ENCODE assay signal across 2 cellular contexts in genomic region chr1:8002329-8003320, GRCh38.
TF ChIP-seq lines count a peak whose summit lies in the region.

No MANE protein-coding gene starts in this region.

TF ChIP-seq in IMR-90, 13 proteins besides CTCF, POLR2A, EP300 and RAD21:
- TF ChIP-seq RFX5 (IDR thresholded peaks at IDR 0.05; ENCODE audit: low read depth, low read length) (no peak), RCOR1 (IDR thresholded peaks at IDR 0.05; ENCODE audit: insufficient replicate concordance, low read length) (no peak), ELK1 (IDR thresholded peaks at IDR 0.05; ENCODE audit: borderline replicate concordance, low read depth, low read length) (no peak), FOS (IDR thresholded peaks at IDR 0.05; ENCODE audit: low read depth, low read length) (no peak), USF2 (IDR thresholded peaks at IDR 0.05; ENCODE audit: low read depth, low read length) (no peak), NFE2L2 (IDR thresholded peaks at IDR 0.05; ENCODE audit: low read depth, low read length) (no peak), MAFK (IDR thresholded peaks at IDR 0.05; ENCODE audit: low read depth, low read length) (no peak), MXI1 (IDR thresholded peaks at IDR 0.05; ENCODE audit: borderline replicate concordance, low read depth, low read length) (no peak), CEBPB (IDR thresholded peaks at IDR 0.05; ENCODE audit: low read depth, low read length) (no peak), SMC3 (IDR thresholded peaks at IDR 0.05; ENCODE audit: low read depth, low read length) (no peak), MAZ (IDR thresholded peaks at IDR 0.05; ENCODE audit: borderline replicate concordance, low read depth, low read length) (no peak), BHLHE40 (IDR thresholded peaks at IDR 0.05; ENCODE audit: low read depth, low read length) (no peak), CHD1 (IDR thresholded peaks at IDR 0.05; ENCODE audit: low read depth, low read length) (no peak)

TF ChIP-seq in HepG2, 621 proteins besides CTCF, POLR2A, EP300 and RAD21:
- TF ChIP-seq TCF12 (IDR thresholded peaks at IDR 0.05) = no peak
- no peak for TF ChIP-seq TCF12 (CRISPR knock-in tag; IDR thresholded peaks at IDR 0.05)
- peak; percentile 58 for TF ChIP-seq RBM22 (optimal IDR thresholded peaks at IDR 0.05; ENCODE audit: low read length)
- TF ChIP-seq REXO4 (CRISPR knock-in tag; IDR thresholded peaks at IDR 0.05; ENCODE audit: borderline replicate concordance) = no peak
- TF ChIP-seq POLR2G (IDR thresholded peaks at IDR 0.05; ENCODE audit: low read depth, low read length) = peak; percentile 58
